In genomic region chr1:92484472-92485373, GRCh38 we compare ENCODE assay signal across 8 cellular contexts. TPM values are rescaled to one million over a fixed set of nuclear protein-coding genes. Genes with fewer than 3 reads are reported as not detected.
DNase-seq lines count a peak whose midpoint lies in the region; ATAC-seq and TF ChIP-seq lines count a peak whose summit lies in the region.

No MANE protein-coding gene starts in this region.

- H3K9me3 ChIP-seq in Caco-2, result no peaks in the 10 kb centered on the region

- H3K27me3 ChIP-seq in Caco-2 (replicated peaks; ENCODE audit: control insufficient read depth, insufficient read depth, low read length), result no peaks in the 10 kb centered on the region; the same call in 1 of the 2 replicates

- intact Hi-C loops in Caco-2 (cut with micrococcal nuclease; ENCODE audit: unreplicated experiment), result loop anchor here (5.0 to 10.0 kb wide), 3 partner anchors 42 to 170 kb away; no protein-coding TSS in a partner anchor

- CTCF ChIA-PET in Caco-2 (lab: Charles Lee), result interaction anchor here (0.9 kb wide), 1 partner anchor 174 kb away, joined by 3 read pairs; no protein-coding TSS in a partner anchor

- H3K4me3 Mint-ChIP-seq in Caco-2 (ENCODE audit: unreplicated experiment), result peak overlapping the region; percentile 91
- H3K4me3 Mint-ChIP-seq in activated naive CD8-positive, alpha-beta T cell, result peak overlapping the region; percentile 98

- no peaks in the 10 kb centered on the region; the same call in 1 of the 2 replicates for H3K36me3 ChIP-seq in Caco-2 (ENCODE audit: control insufficient read depth, insufficient read depth, low read length)

- TF ChIP-seq CTCF in Caco-2 (IDR thresholded peaks at IDR 0.05; ENCODE audit: insufficient read depth in 1 of 2, low read depth in 1 of 2, low read length in 1 of 2, severe bottlenecking in 1 of 2, unreplicated experiment in 1 of 2), result peak in 1 of 2 experiments; percentile 5

- DNase-seq in Caco-2, result peak in 1 of 2 experiments; percentile 25
- peak; percentile 41 for DNase-seq in iPS-NIHi11 (ENCODE audit: low spot score)
- DNase-seq in stimulated activated CD4-positive, alpha-beta T cell treated with anti-CD3 and anti-CD28 coated beads, Interleukin-2, amount 100 ng/mL, for 48 hours, result peak; percentile 63 to 64

- H3K36me3 Mint-ChIP-seq in Caco-2 (ENCODE audit: insufficient read depth, unreplicated experiment), result no peaks in the 10 kb centered on the region
- peaks cover 18% of the 10 kb centered on the region for H3K36me3 Mint-ChIP-seq in activated naive CD8-positive, alpha-beta T cell

- H3K4me1 Mint-ChIP-seq in Caco-2 (ENCODE audit: low read depth, unreplicated experiment), result no peaks in the 10 kb centered on the region
- H3K4me1 Mint-ChIP-seq in activated naive CD8-positive, alpha-beta T cell (ENCODE audit: low read depth), result peaks cover 35% of the 10 kb centered on the region

- peak overlapping the region; percentile 50 for H3K4me3 ChIP-seq in Caco-2 (ENCODE audit: low read depth, low read length)

- no peaks in the 10 kb centered on the region for H3K27me3 Mint-ChIP-seq in Caco-2 (ENCODE audit: insufficient read depth, unreplicated experiment)
- H3K27me3 Mint-ChIP-seq in activated naive CD8-positive, alpha-beta T cell, result no peaks in the 10 kb centered on the region

- no TSS peak for BruUV-seq in Caco-2 (replicated peaks; lab: Mats Ljungman, UMichigan)

- H3K27ac Mint-ChIP-seq in Caco-2 (ENCODE audit: unreplicated experiment), result no peak overlapping the region
- peak overlapping the region; percentile 98 for H3K27ac Mint-ChIP-seq in activated naive CD8-positive, alpha-beta T cell

- H3K4me1 ChIP-seq in Caco-2, result no peaks in the 10 kb centered on the region

- no peaks in the 10 kb centered on the region for H3K9me3 Mint-ChIP-seq in Caco-2 (ENCODE audit: unreplicated experiment)
- no peaks in the 10 kb centered on the region for H3K9me3 Mint-ChIP-seq in activated naive CD8-positive, alpha-beta T cell (ENCODE audit: low read depth)

- peak; percentile 24 for ATAC-seq in GM19438 (IDR thresholded peaks at IDR 0.05; ENCODE audit: low read depth, unreplicated experiment)
- ATAC-seq in HG03565 (IDR thresholded peaks at IDR 0.05; ENCODE audit: unreplicated experiment), result peak; percentile 23
- peak; percentile 7 for ATAC-seq in SK-N-SH treated with all-trans-retinoic acid at 6 μM for 48 hours
- ATAC-seq in GM19324 (IDR thresholded peaks at IDR 0.05; ENCODE audit: low FRiP score, unreplicated experiment), result no peak

- POLR2A ChIA-PET in Caco-2 (lab: Charles Lee), result no interaction called here

TF ChIP-seq in SK-N-SH treated with all-trans-retinoic acid at 6 μM for 48 hours, 23 proteins besides CTCF, POLR2A, EP300 and RAD21:
- TF ChIP-seq ZFP30 (CRISPR knock-in tag; IDR thresholded peaks at IDR 0.05) (no peak), PPARA (CRISPR knock-in tag; IDR thresholded peaks at IDR 0.05; ENCODE audit: borderline replicate concordance) (no peak), ZNF565 (CRISPR knock-in tag; conservative IDR thresholded peaks at IDR 0.05; ENCODE audit: low read depth) (no peak), GLIS3 (CRISPR knock-in tag; IDR thresholded peaks at IDR 0.05) (no peak), OSR1 (CRISPR knock-in tag; IDR thresholded peaks at IDR 0.05) (no peak), CREB5 (CRISPR knock-in tag; IDR thresholded peaks at IDR 0.05; ENCODE audit: low read depth) (no peak), CSRNP3 (CRISPR knock-in tag; IDR thresholded peaks at IDR 0.05) (no peak), ESRRG (CRISPR knock-in tag; IDR thresholded peaks at IDR 0.05) (no peak), PATZ1 (CRISPR knock-in tag; IDR thresholded peaks at IDR 0.05; ENCODE audit: borderline replicate concordance) (no peak), TCF4 (CRISPR knock-in tag; IDR thresholded peaks at IDR 0.05; ENCODE audit: borderline replicate concordance) (no peak), BACH2 (CRISPR knock-in tag; IDR thresholded peaks at IDR 0.05; ENCODE audit: borderline replicate concordance) (no peak), SNAI2 (CRISPR knock-in tag; IDR thresholded peaks at IDR 0.05) (no peak)
TF ChIP-seq in SK-N-SH treated with all-trans-retinoic acid at 6 μM for 48 hours: peak in this region for 0.

RNA-seq across cellular contexts. Expression of gene GFI1, which starts 2.0 kb away (rescaled TPM):
- 0.93 and 1.8 TPM in 2 replicates for total RNA-seq in Caco-2 (2022)
